In the genomic region with DNA sequence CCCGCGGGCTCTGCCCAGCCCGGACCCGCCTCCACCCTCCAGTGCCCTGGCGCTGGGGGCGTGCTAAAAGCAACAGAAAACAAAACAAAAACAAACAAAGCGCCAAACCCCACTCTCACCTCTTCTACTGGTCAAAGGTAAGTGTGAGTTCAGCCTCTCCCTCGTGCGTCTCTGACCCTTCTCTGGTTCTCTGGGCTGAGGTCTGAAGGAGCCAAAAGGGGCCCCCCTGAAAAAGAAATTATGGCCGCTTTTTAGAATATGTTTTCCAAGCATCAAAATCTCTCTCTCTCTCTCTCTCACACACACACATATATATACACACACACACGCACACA, we compare ENCODE assay signal across 10 cellular contexts.
A peak's percentile ranks its signal among the peaks of the same experiment; 100 is the strongest.
DNase-seq lines count a peak whose midpoint lies in the region; ATAC-seq and TF ChIP-seq lines count a peak whose summit lies in the region.
"Had no signal": no experiment of that assay in that cellular context is flagged by ENCODE, and none has a peak within 500 bp of the region (broad histone marks: within the 10 kb centered on the region; RNA-seq: fewer than 3 reads in every experiment).

No MANE protein-coding gene starts in this region.

- POLR2A ChIA-PET in SK-N-SH (lab: Yijun Ruan, JAX): interaction anchor here (0.8 to 1.3 kb wide), 2 partner anchors 9 to 134 kb away, joined by 3 read pairs; partner anchors contain the start of gene DPYD
- POLR2A ChIA-PET in activated CD4-positive, alpha-beta memory T cell treated with anti-CD3 and anti-CD28 coated beads for 36 hours (lab: Charles Lee): no interaction called here

- H3K4me2 ChIP-seq in SK-N-SH: peak overlapping the region; percentile 59

- WGBS in SK-N-SH (ENCODE audit: low lambda C conversion rate): 37% methylated on average over 11 of the region's 11 CpGs
- WGBS in iPS DF 6.9 (ENCODE audit: insufficient coverage, insufficient read length): no CpG with 5 or more reads among the region's 11 CpGs
- WGBS in spleen, 5 donors: 14 to 17% (median 17%) methylated on average over 11 of the region's 11 CpGs

- TF ChIP-seq POLR2A in spleen (IDR thresholded peaks at IDR 0.05): no peak

- H3K9me3 Mint-ChIP-seq in activated CD4-positive, alpha-beta memory T cell treated with anti-CD3 and anti-CD28 coated beads for 36 hours: no peaks in the 10 kb centered on the region
- H3K9me3 Mint-ChIP-seq: activated B cell treated with CpG ODN at 0.5 μM for 24 hours had no signal

- H3K4me3 ChIP-seq in SK-N-SH (ENCODE audit: low read depth in 2 of 2, low read length in 1 of 2) (peak overlapping the region; percentile 47 to 56), iPS DF 6.9 (ENCODE audit: low read length) (peak overlapping the region; percentile 12; the same call in 1 of the 2 replicates), spleen (peak overlapping the region in 7 of 8 donors; percentile 42 to 71 (median 48))

- peak overlapping the region; percentile 47 for H2AFZ ChIP-seq in SK-N-SH (ENCODE audit: low read depth)

- no peaks in the 10 kb centered on the region for H3K27me3 ChIP-seq in SK-N-SH (ENCODE audit: insufficient read depth)
- peaks cover 8% of the 10 kb centered on the region for H3K27me3 ChIP-seq in iPS DF 6.9 (ENCODE audit: control insufficient read depth, insufficient read depth, low read length)
- H3K27me3 ChIP-seq in spleen (replicated peaks in 1 of 7): peaks cover under 1 to 69% (median 36%) of the 10 kb centered on the region in 7 donors

- peak overlapping the region; percentile 65 for H3K9ac ChIP-seq in SK-N-SH

- no peaks in the 10 kb centered on the region for H3K79me2 ChIP-seq in SK-N-SH (ENCODE audit: insufficient read depth)

- no peak for TF ChIP-seq RAD21 in SK-N-SH (IDR thresholded peaks at IDR 0.05; ENCODE audit: low read length)

- H3K36me3 Mint-ChIP-seq in activated CD4-positive, alpha-beta memory T cell treated with anti-CD3 and anti-CD28 coated beads for 36 hours: no peaks in the 10 kb centered on the region

- H3K4me1 ChIP-seq in SK-N-SH (ENCODE audit: control insufficient read depth in 1 of 2, insufficient read depth in 2 of 2, low read depth in 1 of 2, low read length in 1 of 2): peaks cover 9 to 15% of the 10 kb centered on the region in 2 experiments; a peak in 3 of 4 replicates
- H3K4me1 ChIP-seq in iPS DF 6.9 (ENCODE audit: control insufficient read depth, insufficient read depth, low read length): no peaks in the 10 kb centered on the region
- H3K4me1 ChIP-seq in spleen: peaks cover 9 to 22% (median 15%) of the 10 kb centered on the region in 6 donors

- TF ChIP-seq EP300 in SK-N-SH (IDR thresholded peaks at IDR 0.05; ENCODE audit: borderline replicate concordance in 1 of 2, low read depth in 1 of 2, low read length in 1 of 2): no peak

- H3K27me3 Mint-ChIP-seq in activated CD4-positive, alpha-beta memory T cell treated with anti-CD3 and anti-CD28 coated beads for 36 hours: peaks cover 57% of the 10 kb centered on the region

- H3F3A ChIP-seq in SK-N-SH (replicated peaks; ENCODE audit: insufficient read depth): peaks cover 12% of the 10 kb centered on the region

- H3K27ac ChIP-seq in SK-N-SH (ENCODE audit: low read depth in 2 of 2, low read length in 1 of 2) (peak overlapping the region; percentile 72 to 82; a peak in 3 of 4 replicates), iPS DF 6.9 (ENCODE audit: low read length) (no peak overlapping the region), spleen (no peak overlapping the region)
- H3K27ac ChIP-seq: pancreas had no signal

- CTCF ChIA-PET in SK-N-SH (lab: Yijun Ruan, JAX): interaction anchor here (0.7 to 4.3 kb wide), 7 partner anchors 20 to 413 kb away, joined by 3 to 53 read pairs (median 4); no protein-coding TSS in a partner anchor
- CTCF ChIA-PET in activated CD4-positive, alpha-beta memory T cell treated with anti-CD3 and anti-CD28 coated beads for 36 hours (lab: Charles Lee): interaction anchor here (0.8 to 1.6 kb wide), 9 partner anchors 10 to 1090 kb away, joined by 3 to 10 read pairs (median 6); no protein-coding TSS in a partner anchor

- H3K36me3 ChIP-seq in SK-N-SH (replicated peaks in 1 of 2; ENCODE audit: control insufficient read depth in 1 of 2, insufficient read depth in 2 of 2, low read length in 1 of 2): no peaks in the 10 kb centered on the region
- H3K36me3 ChIP-seq in iPS DF 6.9 (ENCODE audit: control insufficient read depth, insufficient read depth, low read length): no peaks in the 10 kb centered on the region
- no peaks in the 10 kb centered on the region for H3K36me3 ChIP-seq in spleen
- H3K36me3 ChIP-seq: pancreas had no signal

- H3K4me1 Mint-ChIP-seq in activated CD4-positive, alpha-beta memory T cell treated with anti-CD3 and anti-CD28 coated beads for 36 hours (ENCODE audit: low read depth): peaks cover 14% of the 10 kb centered on the region

- H3K27ac Mint-ChIP-seq in activated CD4-positive, alpha-beta memory T cell treated with anti-CD3 and anti-CD28 coated beads for 36 hours: no peak overlapping the region
- H3K27ac Mint-ChIP-seq: activated B cell treated with CpG ODN at 0.5 μM for 24 hours had no signal

- no peak for TF ChIP-seq CTCF in SK-N-SH (IDR thresholded peaks at IDR 0.05)
- TF ChIP-seq CTCF in spleen (IDR thresholded peaks at IDR 0.05 in 8 of 11, conservative IDR thresholded peaks at IDR 0.05 in 3 of 11): peak in 6 of 11 experiments; percentile 6 to 40 (median 9)

- DNase-seq in SK-N-SH (no peak), iPS DF 6.9 (ENCODE audit: low read depth, low spot score) (no peak), spleen (no peak), HPDE6-E6E7 (ENCODE audit: extremely low spot score) (no peak), NCI-H748 treated with DMSO at 0.1 percent for 48 hours (lab: John Stamatoyannopoulos, UW) (no peak)
- DNase-seq in activated CD4-positive, alpha-beta memory T cell treated with anti-CD3 and anti-CD28 coated beads for 36 hours: no peak

- H3K9me2 ChIP-seq in SK-N-SH: no peaks in the 10 kb centered on the region

- intact Hi-C loops in activated CD4-positive, alpha-beta memory T cell treated with anti-CD3 and anti-CD28 coated beads for 36 hours (cut with micrococcal nuclease): loop anchor here (5.0 kb wide), 2 partner anchors 237 to 413 kb away; no protein-coding TSS in a partner anchor
- intact Hi-C loops in spleen (cut with DNase I; ENCODE audit: low total_unique reads): loop anchor here (5.0 to 10.0 kb wide), 2 partner anchors 410 to 1087 kb away; no protein-coding TSS in a partner anchor

- H4K20me1 ChIP-seq in SK-N-SH (ENCODE audit: insufficient read depth): no peaks in the 10 kb centered on the region

- ATAC-seq in SK-N-SH treated with all-trans-retinoic acid at 6 μM for 48 hours: no peak
- ATAC-seq in HG03354 (IDR thresholded peaks at IDR 0.05; ENCODE audit: poor library complexity, severe bottlenecking, unreplicated experiment): no peak

- H3K9me3 ChIP-seq in SK-N-SH (no peaks in the 10 kb centered on the region), iPS DF 6.9 (ENCODE audit: control insufficient read depth, insufficient read depth, low read length) (no peaks in the 10 kb centered on the region), spleen (no peaks in the 10 kb centered on the region)
- H3K9me3 ChIP-seq: pancreas had no signal

- peak overlapping the region; percentile 4 for H3K4me3 Mint-ChIP-seq in activated CD4-positive, alpha-beta memory T cell treated with anti-CD3 and anti-CD28 coated beads for 36 hours

TF ChIP-seq in SK-N-SH, 30 proteins besides CTCF, POLR2A, EP300 and RAD21 (continues in another document):
- TF ChIP-seq FOXJ3 (CRISPR knock-in tag; IDR thresholded peaks at IDR 0.05) (no peak), TEAD4 (IDR thresholded peaks at IDR 0.05; ENCODE audit: borderline replicate concordance, insufficient read depth) (0 out of 2 replicates have a peak, but pooled peaks have one; percentile 2), RCOR1 (IDR thresholded peaks at IDR 0.05; ENCODE audit: low read length) (no peak), MEF2A (IDR thresholded peaks at IDR 0.05; ENCODE audit: borderline replicate concordance, low read depth) (no peak), MXI1 (IDR thresholded peaks at IDR 0.05; ENCODE audit: low read depth, low read length) (0 out of 2 replicates have a peak, but pooled peaks have one; percentile 36), JUND (IDR thresholded peaks at IDR 0.05) (no peak)

TF ChIP-seq in SK-N-SH treated with all-trans-retinoic acid at 6 μM for 48 hours, 23 proteins besides CTCF, POLR2A, EP300 and RAD21 (continues in another document):
- TF ChIP-seq ARNTL (CRISPR knock-in tag; IDR thresholded peaks at IDR 0.05; ENCODE audit: borderline replicate concordance, low read depth) (no peak), RARB (CRISPR knock-in tag; IDR thresholded peaks at IDR 0.05) (no peak), PPARA (CRISPR knock-in tag; IDR thresholded peaks at IDR 0.05; ENCODE audit: borderline replicate concordance) (no peak), PATZ1 (CRISPR knock-in tag; IDR thresholded peaks at IDR 0.05; ENCODE audit: borderline replicate concordance) (no peak), ZFP30 (CRISPR knock-in tag; IDR thresholded peaks at IDR 0.05) (no peak), CSRNP3 (CRISPR knock-in tag; IDR thresholded peaks at IDR 0.05) (no peak), CSDC2 (CRISPR knock-in tag; IDR thresholded peaks at IDR 0.05) (no peak), ZNF70 (CRISPR knock-in tag; IDR thresholded peaks at IDR 0.05) (no peak)

Comparison
In these comparisons a context has a peak if more than half of its experiments do, and no peak if none do; other contexts are left out.
1. H3K27ac ChIP-seq: peak in SK-N-SH (2 of 2); none in iPS DF 6.9 (single experiment) and spleen (0 of 8).
2. Peak in every context shown above with its lines, with median percentiles within 50 percentile points of each other: H3K4me3 ChIP-seq.